In the genomic region with DNA sequence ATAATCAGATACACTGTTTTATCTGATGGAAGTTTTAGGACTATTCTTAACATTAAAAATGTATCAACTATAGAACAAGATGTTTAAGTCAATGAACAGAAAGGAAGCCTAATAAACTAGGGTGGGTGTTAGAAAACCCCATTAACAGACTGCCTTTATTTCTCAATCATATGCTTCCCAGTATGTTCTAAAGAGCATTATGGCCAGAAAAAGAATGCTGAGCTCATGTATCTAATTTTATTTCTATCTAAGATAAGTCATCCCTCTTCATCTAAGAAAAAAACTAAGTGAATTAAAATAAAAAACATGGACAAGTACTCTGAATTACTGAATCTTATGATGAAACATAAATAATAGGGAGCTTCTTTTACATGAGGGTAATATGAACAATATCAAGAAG, we compare ENCODE assay signal across 31 cellular contexts.
"Had no signal": no experiment of that assay in that cellular context is flagged by ENCODE, and none has a peak within 500 bp of the region (broad histone marks: within the 10 kb centered on the region; RNA-seq: fewer than 3 reads in every experiment).

No MANE protein-coding gene starts in this region.

- H3K27me3 ChIP-seq: adrenal gland, esophagus squamous epithelium, hepatocyte, neutrophil, ovary, right atrium auricular region, tibial nerve had no signal

- H3K4me3 ChIP-seq: adrenal gland, esophagus squamous epithelium, hepatocyte, ovary, prostate gland, right atrium auricular region, skin epidermis, tibial nerve had no signal

- DNase-seq: activated CD4-positive, alpha-beta T cell treated with anti-CD3 and anti-CD28 coated beads for 48 hours; activated CD4-positive, alpha-beta T cell treated with anti-CD3 and anti-CD28 coated beads, Interleukin-2, amount 50 U/mL, for 48 hours; activated CD8-positive, alpha-beta memory T cell treated with anti-CD3 and anti-CD28 coated beads for 24 hours; activated effector memory CD4-positive, alpha-beta T cell treated with Interleukin-2 at 50 U/mL for 16 hours; activated naive CD4-positive, alpha-beta T cell treated with Interleukin-2 at 50 U/mL for 16 hours; adrenal gland; aorta; central memory CD4-positive, alpha-beta T cell; endodermal cell; esophagus squamous epithelium; foreskin melanocyte; left cardiac atrium; mammary epithelial cell; naive B cell; nephron progenitor cell; ovary; stimulated activated CD4-positive, alpha-beta T cell treated with anti-CD3 and anti-CD28 coated beads, Interleukin-4, amount 100 ng/mL, for 24 hours; stimulated activated naive CD8-positive, alpha-beta T cell treated with anti-CD3 and anti-CD28 coated beads, Interleukin-15, amount 100 ng/mL, for 72 hours; substantia nigra; SW 1271; T-helper 9 cell; WERI-Rb-1 had no signal

- FAIRE-seq: keratinocyte had no signal

- ATAC-seq: activated CD4-positive, CD25-positive, alpha-beta regulatory T cell treated with anti-CD3 and anti-CD28 coated beads, Interleukin-2, amount 50 U/mL, for 24 hours; stimulated activated effector memory CD8-positive, alpha-beta T cell treated with anti-CD3 and anti-CD28 coated beads, Interleukin-12 subunit alpha, Interleukin-12 subunit beta, amount 100 ng/mL, for 72 hours; stimulated activated naive CD8-positive, alpha-beta T cell treated with anti-CD3 and anti-CD28 coated beads, Interleukin-15, amount 100 ng/mL, for 72 hours had no signal

- H3K9me3 ChIP-seq: adrenal gland, esophagus squamous epithelium, neutrophil, ovary, prostate gland, right atrium auricular region, tibial nerve had no signal

- H3K36me3 ChIP-seq: ovary, prostate gland, right atrium auricular region, WERI-Rb-1 had no signal

- H3K27ac ChIP-seq: esophagus squamous epithelium, hepatocyte, neutrophil, ovary, prostate gland, skin epidermis, tibial nerve, WERI-Rb-1 had no signal

- H3K4me1 ChIP-seq: esophagus squamous epithelium, prostate gland had no signal
